Comparison of ENCODE assay signal across 13 cellular contexts in the genomic region with DNA sequence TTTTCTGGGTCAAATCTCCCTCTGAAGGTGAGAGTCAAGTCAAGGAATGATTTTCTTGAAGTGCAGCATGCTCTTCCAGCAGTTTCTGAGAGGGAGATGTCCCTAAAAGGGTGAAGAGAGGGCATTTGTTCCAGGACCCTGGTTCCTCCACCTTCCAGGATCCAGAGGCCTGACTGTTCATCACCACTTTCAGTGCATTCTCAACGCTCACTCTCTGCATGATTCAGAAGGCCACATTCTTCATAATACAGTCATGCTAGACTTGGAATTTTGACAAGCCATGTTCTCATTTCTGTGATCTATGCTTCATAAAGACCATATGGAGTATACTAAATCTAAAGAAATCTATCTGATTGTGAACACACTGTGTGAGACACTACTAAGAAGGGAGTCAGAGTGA.
DNase-seq lines count a peak whose midpoint lies in the region; FAIRE-seq and TF ChIP-seq lines count a peak whose summit lies in the region.
"Had no signal": no experiment of that assay in that cellular context is flagged by ENCODE, and none has a peak within 500 bp of the region (broad histone marks: within the 10 kb centered on the region; RNA-seq: fewer than 3 reads in every experiment).

No MANE protein-coding gene starts in this region.

- H3K9me3 ChIP-seq in astrocyte (ENCODE audit: insufficient read depth, low read depth, low read length) = no peaks in the 10 kb centered on the region
- H3K9me3 ChIP-seq: upper lobe of right lung had no signal

- H3K9me3 Mint-ChIP-seq in astrocyte (ENCODE audit: unreplicated experiment) = no peaks in the 10 kb centered on the region
- H3K9me3 Mint-ChIP-seq: CD8-positive, alpha-beta T cell; T-helper 1 cell treated with Interleukin-12 subunit alpha and Interleukin-12 subunit beta and Interleukin-4 antibody, amounts not matched to agents 30 μg/mL and 1 μg/mL, for 36 hours had no signal

- peak overlapping the region; percentile 96 for H3K27ac Mint-ChIP-seq in astrocyte (ENCODE audit: unreplicated experiment)
- H3K27ac Mint-ChIP-seq: activated T-helper 2 cell treated with anti-CD3 and anti-CD28 coated beads, Interferon-gamma antibody, Interleukin-2, Interleukin-4, amounts not matched to agents 10 μg/mL and 5 μg/mL and 100 μg/mL, durations not matched to agents 14 hours and 24 hours and 36 hours; CD8-positive, alpha-beta T cell; T-helper 1 cell treated with Interleukin-12 subunit alpha and Interleukin-12 subunit beta and Interleukin-4 antibody, amounts not matched to agents 30 μg/mL and 1 μg/mL, for 36 hours had no signal

- H3K4me2 ChIP-seq in astrocyte (ENCODE audit: low read length) = peak overlapping the region; percentile 63

- H3K4me3 ChIP-seq in astrocyte (ENCODE audit: insufficient read depth, low read depth, low read length) = no peak overlapping the region
- H3K4me3 ChIP-seq: upper lobe of right lung had no signal

- TF ChIP-seq CTCF in 22Rv1 (IDR thresholded peaks at IDR 0.05) (no peak), astrocyte (IDR thresholded peaks at IDR 0.05; ENCODE audit: insufficient read depth, low read depth, low read length) (no peak)

- H3K4me1 Mint-ChIP-seq in astrocyte (ENCODE audit: low read depth, unreplicated experiment) = peaks cover 18% of the 10 kb centered on the region

- no peaks in the 10 kb centered on the region for H3K27me3 Mint-ChIP-seq in astrocyte (ENCODE audit: low read depth, unreplicated experiment)

- peak; percentile 98 for DNase-seq in HCEC 1CT
- DNase-seq in astrocyte (ENCODE audit: low read depth) = peak; percentile 96
- peak; percentile 89 for DNase-seq in kidney tubule cell (ENCODE audit: low spot score)
- DNase-seq in NCI-H2107 treated with DMSO at 0.1 percent for 48 hours (lab: John Stamatoyannopoulos, UW; ENCODE audit: unreplicated experiment) = no peak
- no peak for DNase-seq in NCI-H1092 (lab: John Stamatoyannopoulos, UW)
- no peak for DNase-seq in DMS114 treated with DMSO at 0.1 percent for 48 hours (lab: John Stamatoyannopoulos, UW; ENCODE audit: unreplicated experiment)
- DNase-seq in NCI-H2107 (lab: John Stamatoyannopoulos, UW) = no peak
- DNase-seq: CD8-positive, alpha-beta T cell; NCI-H510A; upper lobe of right lung had no signal

- peak; percentile 99 for FAIRE-seq in astrocyte (lab: Jason Lieb, UNC)

- no peaks in the 10 kb centered on the region for H3K79me2 ChIP-seq in astrocyte (ENCODE audit: insufficient read depth, low read length)

- no peaks in the 10 kb centered on the region for H3K36me3 Mint-ChIP-seq in astrocyte (ENCODE audit: low read depth, unreplicated experiment)
- H3K36me3 Mint-ChIP-seq: CD8-positive, alpha-beta T cell had no signal

- H3K27me3 ChIP-seq in astrocyte (ENCODE audit: insufficient read depth, low read length) = no peaks in the 10 kb centered on the region
- H3K27me3 ChIP-seq: upper lobe of right lung had no signal

- no peaks in the 10 kb centered on the region for H4K20me1 ChIP-seq in astrocyte (ENCODE audit: insufficient read depth, low read length)

- H3K27ac ChIP-seq in 22Rv1 (peak overlapping the region; percentile 80), astrocyte (ENCODE audit: low read depth, low read length) (peak overlapping the region; percentile 98)
- H3K27ac ChIP-seq: upper lobe of right lung had no signal

- H3K4me1 ChIP-seq in astrocyte (ENCODE audit: insufficient read depth, low read length) = peaks cover 20% of the 10 kb centered on the region
- H3K4me1 ChIP-seq: upper lobe of right lung had no signal

- H2AFZ ChIP-seq in astrocyte (ENCODE audit: low read depth, low read length) = peak overlapping the region; percentile 74

- no peaks in the 10 kb centered on the region for H3K36me3 ChIP-seq in astrocyte (ENCODE audit: insufficient read depth, low read length)
- H3K36me3 ChIP-seq: upper lobe of right lung had no signal

- H3K9ac ChIP-seq in astrocyte (ENCODE audit: low read length) = peak overlapping the region; percentile 79

- no peak overlapping the region for H3K4me3 Mint-ChIP-seq in astrocyte (ENCODE audit: unreplicated experiment)
- H3K4me3 Mint-ChIP-seq: CD8-positive, alpha-beta T cell; T-helper 1 cell treated with Interleukin-12 subunit alpha and Interleukin-12 subunit beta and Interleukin-4 antibody, amounts not matched to agents 30 μg/mL and 1 μg/mL, for 36 hours had no signal

Comparison
In these comparisons a context has a peak if more than half of its experiments do, and no peak if none do; other contexts are left out.
1. DNase-seq: peak in HCEC 1CT (single experiment), astrocyte (single experiment) and kidney tubule cell (single experiment); none in NCI-H2107 treated with DMSO at 0.1 percent for 48 hours (single experiment), NCI-H1092 (single experiment), DMS114 treated with DMSO at 0.1 percent for 48 hours (single experiment) and NCI-H2107 (single experiment).